In the genomic region with DNA sequence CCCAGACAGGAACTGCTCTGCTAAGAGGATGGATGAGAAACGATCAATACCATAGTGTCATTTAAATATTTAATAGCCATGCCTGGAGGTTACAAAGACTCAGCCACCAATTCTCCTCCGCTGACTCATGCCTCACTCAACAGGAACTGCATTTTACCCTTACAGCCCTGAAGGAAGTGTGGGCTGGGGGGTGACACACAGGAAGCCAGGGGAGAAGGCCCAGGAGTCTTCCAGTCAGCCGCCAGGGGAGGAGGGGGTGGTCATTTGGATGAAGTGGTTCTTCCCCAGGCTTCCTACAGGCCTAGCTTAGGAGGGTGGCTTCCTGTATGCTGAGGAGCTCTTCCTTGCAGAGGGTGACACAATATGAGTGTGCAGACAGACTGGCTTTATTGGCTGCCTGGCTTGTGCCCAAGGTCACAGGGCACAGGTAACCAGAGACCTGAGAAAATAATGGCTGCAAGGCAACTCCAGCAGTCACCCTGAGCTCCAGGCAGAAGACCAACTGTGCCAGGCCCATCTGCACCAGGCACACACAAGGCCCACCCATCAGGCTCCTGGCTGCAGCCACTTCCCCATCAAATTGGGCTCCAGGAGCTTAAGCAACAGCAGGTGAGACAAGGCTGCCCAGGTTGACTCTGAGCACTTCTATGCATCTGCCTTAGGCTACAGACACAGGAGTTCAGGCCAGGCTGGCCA, we compare ENCODE assay signal across 1 cellular context.
A peak's percentile ranks its signal among the peaks of the same experiment; 100 is the strongest.
TF ChIP-seq lines count a peak whose summit lies in the region.

No MANE protein-coding gene starts in this region.

TF ChIP-seq in K562, 482 proteins besides CTCF, POLR2A, EP300 and RAD21 (continued from another document and continues in another):
- TF ChIP-seq, protein P1, sequence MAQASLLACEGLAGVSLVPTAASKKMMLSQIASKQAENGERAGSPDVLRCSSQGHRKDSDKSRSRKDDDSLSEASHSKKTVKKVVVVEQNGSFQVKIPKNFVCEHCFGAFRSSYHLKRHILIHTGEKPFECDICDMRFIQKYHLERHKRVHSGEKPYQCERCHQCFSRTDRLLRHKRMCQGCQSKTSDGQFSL (CRISPR knock-in tag; IDR thresholded peaks at IDR 0.05): peak; percentile 92
- TF ChIP-seq, protein P1 (tag; IDR thresholded peaks at IDR 0.05): no peak
- TF ChIP-seq ETV6 (IDR thresholded peaks at IDR 0.05; ENCODE audit: borderline replicate concordance in 1 of 2, low read depth in 2 of 2, low read length in 1 of 2): peak; percentile 71 to 93; a peak in 3 of 4 replicates
- no peak for TF ChIP-seq ETV6 (CRISPR knock-in tag; IDR thresholded peaks at IDR 0.05; ENCODE audit: borderline replicate concordance)
- TF ChIP-seq, protein P2, sequence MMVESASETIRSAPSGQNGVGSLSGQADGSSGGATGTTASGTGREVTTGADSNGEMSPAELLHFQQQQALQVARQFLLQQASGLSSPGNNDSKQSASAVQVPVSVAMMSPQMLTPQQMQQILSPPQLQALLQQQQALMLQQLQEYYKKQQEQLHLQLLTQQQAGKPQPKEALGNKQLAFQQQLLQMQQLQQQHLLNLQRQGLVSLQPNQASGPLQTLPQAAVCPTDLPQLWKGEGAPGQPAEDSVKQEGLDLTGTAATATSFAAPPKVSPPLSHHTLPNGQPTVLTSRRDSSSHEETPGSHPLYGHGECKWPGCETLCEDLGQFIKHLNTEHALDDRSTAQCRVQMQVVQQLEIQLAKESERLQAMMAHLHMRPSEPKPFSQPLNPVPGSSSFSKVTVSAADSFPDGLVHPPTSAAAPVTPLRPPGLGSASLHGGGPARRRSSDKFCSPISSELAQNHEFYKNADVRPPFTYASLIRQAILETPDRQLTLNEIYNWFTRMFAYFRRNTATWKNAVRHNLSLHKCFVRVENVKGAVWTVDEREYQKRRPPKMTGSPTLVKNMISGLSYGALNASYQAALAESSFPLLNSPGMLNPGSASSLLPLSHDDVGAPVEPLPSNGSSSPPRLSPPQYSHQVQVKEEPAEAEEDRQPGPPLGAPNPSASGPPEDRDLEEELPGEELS (CRISPR knock-in tag; IDR thresholded peaks at IDR 0.05; ENCODE audit: borderline replicate concordance): peak; percentile 68; the same call in 1 of the 2 replicates
- peak; percentile 47 for TF ChIP-seq TAF1 (IDR thresholded peaks at IDR 0.05; ENCODE audit: control insufficient read depth, extremely low read depth, insufficient read depth, low read length, severe bottlenecking)
- TF ChIP-seq, protein P3, sequence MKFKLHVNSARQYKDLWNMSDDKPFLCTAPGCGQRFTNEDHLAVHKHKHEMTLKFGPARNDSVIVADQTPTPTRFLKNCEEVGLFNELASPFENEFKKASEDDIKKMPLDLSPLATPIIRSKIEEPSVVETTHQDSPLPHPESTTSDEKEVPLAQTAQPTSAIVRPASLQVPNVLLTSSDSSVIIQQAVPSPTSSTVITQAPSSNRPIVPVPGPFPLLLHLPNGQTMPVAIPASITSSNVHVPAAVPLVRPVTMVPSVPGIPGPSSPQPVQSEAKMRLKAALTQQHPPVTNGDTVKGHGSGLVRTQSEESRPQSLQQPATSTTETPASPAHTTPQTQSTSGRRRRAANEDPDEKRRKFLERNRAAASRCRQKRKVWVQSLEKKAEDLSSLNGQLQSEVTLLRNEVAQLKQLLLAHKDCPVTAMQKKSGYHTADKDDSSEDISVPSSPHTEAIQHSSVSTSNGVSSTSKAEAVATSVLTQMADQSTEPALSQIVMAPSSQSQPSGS (CRISPR knock-in tag; IDR thresholded peaks at IDR 0.05): no peak
- peak; percentile 96 for TF ChIP-seq MEIS2 (IDR thresholded peaks at IDR 0.05; ENCODE audit: partially characterized antibody)
- peak; percentile 90 for TF ChIP-seq JUN (IDR thresholded peaks at IDR 0.05; ENCODE audit: borderline replicate concordance, low read depth, low read length)
- no peak; the same call in 1 of the 2 replicates for TF ChIP-seq JUN (CRISPR knock-in tag; IDR thresholded peaks at IDR 0.05; ENCODE audit: borderline replicate concordance)
- peak; percentile 80 for TF ChIP-seq ARID1B (IDR thresholded peaks at IDR 0.05)
- peak; percentile 51 for TF ChIP-seq TCF3 (CRISPR knock-in tag; IDR thresholded peaks at IDR 0.05)
- TF ChIP-seq, protein P4, sequence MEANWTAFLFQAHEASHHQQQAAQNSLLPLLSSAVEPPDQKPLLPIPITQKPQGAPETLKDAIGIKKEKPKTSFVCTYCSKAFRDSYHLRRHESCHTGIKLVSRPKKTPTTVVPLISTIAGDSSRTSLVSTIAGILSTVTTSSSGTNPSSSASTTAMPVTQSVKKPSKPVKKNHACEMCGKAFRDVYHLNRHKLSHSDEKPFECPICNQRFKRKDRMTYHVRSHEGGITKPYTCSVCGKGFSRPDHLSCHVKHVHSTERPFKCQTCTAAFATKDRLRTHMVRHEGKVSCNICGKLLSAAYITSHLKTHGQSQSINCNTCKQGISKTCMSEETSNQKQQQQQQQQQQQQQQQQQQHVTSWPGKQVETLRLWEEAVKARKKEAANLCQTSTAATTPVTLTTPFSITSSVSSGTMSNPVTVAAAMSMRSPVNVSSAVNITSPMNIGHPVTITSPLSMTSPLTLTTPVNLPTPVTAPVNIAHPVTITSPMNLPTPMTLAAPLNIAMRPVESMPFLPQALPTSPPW (CRISPR knock-in tag; IDR thresholded peaks at IDR 0.05): peak; percentile 52
- peak; percentile 30; the same call in 1 of the 2 replicates for TF ChIP-seq CREB1 (IDR thresholded peaks at IDR 0.05)
- TF ChIP-seq CREB1 (CRISPR knock-in tag; IDR thresholded peaks at IDR 0.05): no peak
- TF ChIP-seq EGR1 (conservative IDR thresholded peaks at IDR 0.05): peak; percentile 82
- TF ChIP-seq ZFX (CRISPR knock-in tag; IDR thresholded peaks at IDR 0.05): peak; percentile 43
- TF ChIP-seq FOS (IDR thresholded peaks at IDR 0.05; ENCODE audit: extremely low read depth, insufficient read length): peak; percentile 41
- TF ChIP-seq STAT5A (IDR thresholded peaks at IDR 0.05; ENCODE audit: borderline replicate concordance, low read length): peak; percentile 36; the same call in 1 of the 2 replicates
- peak; percentile 90 for TF ChIP-seq ZBTB7A (IDR thresholded peaks at IDR 0.05; ENCODE audit: borderline replicate concordance, control insufficient read depth, low read depth, low read length)
- TF ChIP-seq CBFA2T3 (IDR thresholded peaks at IDR 0.05): peak; percentile 62
- peak; percentile 66 for TF ChIP-seq NEUROD1 (IDR thresholded peaks at IDR 0.05; ENCODE audit: borderline replicate concordance, low read depth, low read length, partially characterized antibody)
- TF ChIP-seq CCNT2 (IDR thresholded peaks at IDR 0.05; ENCODE audit: borderline replicate concordance, extremely low read depth, insufficient read length, low read depth, low read length): peak; percentile 34
- TF ChIP-seq SNIP1 (IDR thresholded peaks at IDR 0.05; ENCODE audit: low read depth): no peak
- TF ChIP-seq EHMT2 (IDR thresholded peaks at IDR 0.05): no peak
- TF ChIP-seq ATF1 (CRISPR knock-in tag; IDR thresholded peaks at IDR 0.05): no peak
- TF ChIP-seq ATF1 (tag; IDR thresholded peaks at IDR 0.05): no peak
- TF ChIP-seq, protein P5, sequence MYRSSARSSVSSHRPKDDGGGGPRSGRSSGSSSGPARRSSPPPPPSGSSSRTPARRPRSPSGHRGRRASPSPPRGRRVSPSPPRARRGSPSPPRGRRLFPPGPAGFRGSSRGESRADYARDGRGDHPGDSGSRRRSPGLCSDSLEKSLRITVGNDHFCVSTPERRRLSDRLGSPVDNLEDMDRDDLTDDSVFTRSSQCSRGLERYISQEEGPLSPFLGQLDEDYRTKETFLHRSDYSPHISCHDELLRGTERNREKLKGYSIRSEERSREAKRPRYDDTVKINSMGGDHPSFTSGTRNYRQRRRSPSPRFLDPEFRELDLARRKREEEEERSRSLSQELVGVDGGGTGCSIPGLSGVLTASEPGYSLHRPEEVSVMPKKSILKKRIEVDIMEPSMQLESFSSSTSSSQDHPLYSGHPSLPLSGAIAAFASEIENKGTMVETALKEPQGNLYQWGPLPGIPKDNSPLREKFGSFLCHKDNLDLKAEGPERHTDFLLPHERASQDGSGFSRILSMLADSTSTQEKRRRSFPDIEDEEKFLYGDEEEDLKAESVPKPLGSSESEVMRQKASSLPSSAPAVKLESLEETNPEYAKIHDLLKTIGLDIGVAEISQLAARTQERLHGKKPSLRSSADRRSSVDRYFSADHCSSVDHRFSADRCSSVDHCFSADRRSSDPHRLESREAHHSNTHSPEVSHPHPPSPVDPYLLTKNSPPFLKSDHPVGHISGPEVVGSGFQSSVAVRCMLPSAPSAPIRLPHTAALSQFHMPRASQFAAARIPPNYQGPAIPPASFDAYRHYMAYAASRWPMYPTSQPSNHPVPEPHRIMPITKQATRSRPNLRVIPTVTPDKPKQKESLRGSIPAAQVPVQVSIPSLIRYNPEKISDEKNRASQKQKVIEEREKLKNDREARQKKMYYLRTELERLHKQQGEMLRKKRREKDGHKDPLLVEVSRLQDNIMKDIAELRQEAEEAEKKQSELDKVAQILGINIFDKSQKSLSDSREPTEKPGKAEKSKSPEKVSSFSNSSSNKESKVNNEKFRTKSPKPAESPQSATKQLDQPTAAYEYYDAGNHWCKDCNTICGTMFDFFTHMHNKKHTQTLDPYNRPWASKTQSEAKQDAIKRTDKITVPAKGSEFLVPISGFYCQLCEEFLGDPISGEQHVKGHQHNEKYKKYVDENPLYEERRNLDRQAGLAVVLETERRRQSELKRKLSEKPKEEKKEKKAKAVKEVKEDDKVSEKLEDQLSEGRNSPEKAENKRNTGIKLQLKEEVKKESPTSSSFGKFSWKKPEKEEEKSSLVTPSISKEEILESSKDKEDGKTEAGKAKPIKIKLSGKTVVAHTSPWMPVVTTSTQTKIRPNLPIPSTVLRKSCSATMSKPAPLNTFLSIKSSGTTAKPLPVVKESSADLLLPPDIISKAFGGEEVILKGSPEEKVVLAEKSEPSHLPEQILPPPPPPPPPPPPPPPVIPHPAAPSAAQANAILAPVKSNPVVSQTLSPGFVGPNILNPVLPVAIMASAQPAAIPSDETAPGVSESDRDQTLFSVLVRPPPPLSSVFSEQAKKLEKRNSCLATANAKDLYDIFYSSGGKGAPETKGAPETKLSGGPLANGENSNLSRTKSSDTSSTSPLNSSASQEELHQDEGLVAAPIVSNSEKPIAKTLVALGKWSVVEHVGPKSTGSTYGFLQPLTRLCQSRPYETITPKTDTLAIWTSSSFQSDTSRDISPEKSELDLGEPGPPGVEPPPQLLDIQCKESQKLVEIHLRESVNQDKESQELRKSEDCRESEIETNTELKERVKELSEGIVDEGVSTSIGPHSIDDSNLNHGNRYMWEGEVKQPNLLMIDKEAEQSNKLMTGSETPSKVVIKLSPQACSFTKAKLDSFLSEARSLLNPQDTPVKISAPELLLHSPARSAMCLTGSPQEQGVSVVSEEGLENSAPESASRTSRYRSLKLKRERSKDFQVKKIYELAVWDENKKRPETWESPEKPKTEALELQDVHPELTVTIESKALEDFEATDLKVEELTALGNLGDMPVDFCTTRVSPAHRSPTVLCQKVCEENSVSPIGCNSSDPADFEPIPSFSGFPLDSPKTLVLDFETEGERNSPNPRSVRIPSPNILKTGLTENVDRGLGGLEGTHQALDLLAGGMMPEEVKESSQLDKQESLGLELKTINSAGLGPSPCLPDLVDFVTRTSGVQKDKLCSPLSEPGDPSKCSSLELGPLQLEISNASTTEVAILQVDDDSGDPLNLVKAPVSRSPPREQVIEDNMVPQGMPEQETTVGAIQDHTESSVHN (IDR thresholded peaks at IDR 0.05; ENCODE audit: borderline replicate concordance in 1 of 2, low read depth in 1 of 2): peak in 1 of 2 experiments; percentile 67; a peak in 1 of 4 replicates
- peak; percentile 77 for TF ChIP-seq MAFK (IDR thresholded peaks at IDR 0.05; ENCODE audit: low read length)
- TF ChIP-seq, protein P6, sequence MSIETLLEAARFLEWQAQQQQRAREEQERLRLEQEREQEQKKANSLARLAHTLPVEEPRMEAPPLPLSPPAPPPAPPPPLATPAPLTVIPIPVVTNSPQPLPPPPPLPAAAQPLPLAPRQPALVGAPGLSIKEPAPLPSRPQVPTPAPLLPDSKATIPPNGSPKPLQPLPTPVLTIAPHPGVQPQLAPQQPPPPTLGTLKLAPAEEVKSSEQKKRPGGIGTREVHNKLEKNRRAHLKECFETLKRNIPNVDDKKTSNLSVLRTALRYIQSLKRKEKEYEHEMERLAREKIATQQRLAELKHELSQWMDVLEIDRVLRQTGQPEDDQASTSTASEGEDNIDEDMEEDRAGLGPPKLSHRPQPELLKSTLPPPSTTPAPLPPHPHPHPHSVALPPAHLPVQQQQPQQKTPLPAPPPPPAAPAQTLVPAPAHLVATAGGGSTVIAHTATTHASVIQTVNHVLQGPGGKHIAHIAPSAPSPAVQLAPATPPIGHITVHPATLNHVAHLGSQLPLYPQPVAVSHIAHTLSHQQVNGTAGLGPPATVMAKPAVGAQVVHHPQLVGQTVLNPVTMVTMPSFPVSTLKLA (conservative IDR thresholded peaks at IDR 0.05): 0 out of 4 replicates have a peak, but pooled peaks of 1 of the 2 experiments have one; percentile 14
- 0 out of 2 replicates have a peak, but pooled peaks have one; percentile 46 for TF ChIP-seq ELF1 (tag; IDR thresholded peaks at IDR 0.05)
- TF ChIP-seq JUND (IDR thresholded peaks at IDR 0.05; ENCODE audit: borderline replicate concordance, low read depth, low read length): peak; percentile 95
- TF ChIP-seq JUND (tag; IDR thresholded peaks at IDR 0.05; ENCODE audit: borderline replicate concordance, low read depth, low read length): peak; percentile 92; the same call in 2 of the 3 replicates
- TF ChIP-seq SPI1 (IDR thresholded peaks at IDR 0.05; ENCODE audit: borderline replicate concordance, low read depth, low read length): peak; percentile 90
- 0 out of 4 replicates have a peak, but pooled peaks of 1 of the 2 experiments have one; percentile 35 for TF ChIP-seq MAZ (CRISPR knock-in tag; conservative IDR thresholded peaks at IDR 0.05 in 1 of 2, IDR thresholded peaks at IDR 0.05 in 1 of 2)
- TF ChIP-seq, protein P7, sequence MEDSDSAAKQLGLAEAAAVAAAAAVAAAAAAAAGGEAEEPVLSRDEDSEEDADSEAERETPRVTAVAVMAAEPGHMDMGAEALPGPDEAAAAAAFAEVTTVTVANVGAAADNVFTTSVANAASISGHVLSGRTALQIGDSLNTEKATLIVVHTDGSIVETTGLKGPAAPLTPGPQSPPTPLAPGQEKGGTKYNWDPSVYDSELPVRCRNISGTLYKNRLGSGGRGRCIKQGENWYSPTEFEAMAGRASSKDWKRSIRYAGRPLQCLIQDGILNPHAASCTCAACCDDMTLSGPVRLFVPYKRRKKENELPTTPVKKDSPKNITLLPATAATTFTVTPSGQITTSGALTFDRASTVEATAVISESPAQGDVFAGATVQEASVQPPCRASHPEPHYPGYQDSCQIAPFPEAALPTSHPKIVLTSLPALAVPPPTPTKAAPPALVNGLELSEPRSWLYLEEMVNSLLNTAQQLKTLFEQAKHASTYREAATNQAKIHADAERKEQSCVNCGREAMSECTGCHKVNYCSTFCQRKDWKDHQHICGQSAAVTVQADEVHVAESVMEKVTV (CRISPR knock-in tag; IDR thresholded peaks at IDR 0.05): no peak
- no peak for TF ChIP-seq POLR3G (IDR thresholded peaks at IDR 0.05; ENCODE audit: extremely low read depth, insufficient read length, insufficient replicate concordance)
